Comparison of ENCODE assay signal across 27 cellular contexts in the genomic region with DNA sequence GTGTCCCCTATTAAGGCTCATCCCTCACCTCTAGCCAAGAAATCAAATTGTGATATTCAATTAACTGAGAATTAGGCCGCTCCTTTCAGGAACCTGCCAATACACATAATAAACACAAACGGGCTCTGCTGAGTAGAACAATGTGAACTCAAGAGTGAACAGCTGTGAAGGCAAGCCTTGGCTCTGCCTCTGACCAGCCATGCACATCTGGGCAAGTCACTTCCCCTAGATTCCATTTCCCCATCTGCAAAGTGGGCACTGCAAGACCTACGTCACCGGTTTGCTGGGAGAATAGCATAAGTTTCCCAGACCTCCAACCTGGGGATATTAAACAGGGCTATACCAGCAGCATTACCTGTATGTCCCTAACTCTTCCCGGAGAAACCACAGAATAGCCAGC.
DNase-seq lines count a peak whose midpoint lies in the region; ATAC-seq and TF ChIP-seq lines count a peak whose summit lies in the region.
"Had no signal": no experiment of that assay in that cellular context is flagged by ENCODE, and none has a peak within 500 bp of the region (broad histone marks: within the 10 kb centered on the region; RNA-seq: fewer than 3 reads in every experiment).

No MANE protein-coding gene starts in this region.

- H3K4me3 ChIP-seq in sigmoid colon = no peak overlapping the region
- H3K4me3 ChIP-seq: ascending aorta, dorsolateral prefrontal cortex, GM23248, heart right ventricle, SJSA1 had no signal

- CTCF ChIA-PET in activated B cell treated with CpG ODN at 0.5 μM for 24 hours (lab: Charles Lee) = no interaction called here

- intact Hi-C loops in activated B cell treated with CpG ODN at 0.5 μM for 24 hours (cut with micrococcal nuclease) (no loop called here), sigmoid colon (cut with DNase I) (no loop called here)

- no peak for TF ChIP-seq EP300 in sigmoid colon (IDR thresholded peaks at IDR 0.05)

- H3K27me3 ChIP-seq in sigmoid colon = no peaks in the 10 kb centered on the region
- H3K27me3 ChIP-seq: ascending aorta, heart right ventricle, SJSA1 had no signal

- H3K27me3 Mint-ChIP-seq in activated B cell treated with CpG ODN at 0.5 μM for 24 hours = peaks cover 6% of the 10 kb centered on the region
- H3K27me3 Mint-ChIP-seq in stimulated activated naive B cell treated with anti-CD40 and anti-IgM and Interleukin-4, amounts not matched to agents 10 μg/mL and 1 μg/mL and 100 μg/mL, for 72 hours = peaks cover 0 to 12% of the 10 kb centered on the region in 2 donors
- H3K27me3 Mint-ChIP-seq: activated CD4-positive, alpha-beta T cell treated with anti-CD3 and anti-CD28 coated beads, Interleukin-2, amount 10 ng/mL, durations not matched to agents 7 days and 5 days; progenitor cell of endocrine pancreas had no signal

- H3K9me3 Mint-ChIP-seq in activated B cell treated with CpG ODN at 0.5 μM for 24 hours = no peaks in the 10 kb centered on the region
- H3K9me3 Mint-ChIP-seq in stimulated activated naive B cell treated with anti-CD40 and anti-IgM and Interleukin-4, amounts not matched to agents 10 μg/mL and 1 μg/mL and 100 μg/mL, for 72 hours = peaks cover 0 to 4% of the 10 kb centered on the region in 2 donors
- H3K9me3 Mint-ChIP-seq: activated CD4-positive, alpha-beta T cell treated with anti-CD3 and anti-CD28 coated beads, Interleukin-2, amount 10 ng/mL, durations not matched to agents 7 days and 5 days; activated T-helper 17 cell treated with anti-CD3 and anti-CD28 coated beads, Interleukin-2, amount 50 U/mL, for 72 hours; CD4-positive, alpha-beta T cell; immature natural killer cell had no signal

- H3K27ac Mint-ChIP-seq in activated B cell treated with CpG ODN at 0.5 μM for 24 hours = no peak overlapping the region
- no peak overlapping the region for H3K27ac Mint-ChIP-seq in stimulated activated naive B cell treated with anti-CD40 and anti-IgM and Interleukin-4, amounts not matched to agents 10 μg/mL and 1 μg/mL and 100 μg/mL, for 72 hours
- H3K27ac Mint-ChIP-seq: activated CD4-positive, alpha-beta T cell treated with anti-CD3 and anti-CD28 coated beads, Interleukin-2, amount 10 ng/mL, durations not matched to agents 7 days and 5 days; activated naive CD4-positive, alpha-beta T cell treated with anti-CD3 and anti-CD28 coated beads, Interleukin-2, amount 50 U/mL, for 72 hours; activated T-helper 17 cell treated with anti-CD3 and anti-CD28 coated beads, Interleukin-2, amount 50 U/mL, for 72 hours; CD4-positive, alpha-beta T cell; immature natural killer cell; nephron progenitor cell; progenitor cell of endocrine pancreas had no signal

- WGBS in sigmoid colon, 2 donors = 69 to 77% methylated on average over 5 of the region's 5 CpGs

- no peaks in the 10 kb centered on the region for H3K36me3 Mint-ChIP-seq in activated B cell treated with CpG ODN at 0.5 μM for 24 hours (ENCODE audit: low read depth)
- H3K36me3 Mint-ChIP-seq in stimulated activated naive B cell treated with anti-CD40 and anti-IgM and Interleukin-4, amounts not matched to agents 10 μg/mL and 1 μg/mL and 100 μg/mL, for 72 hours = peaks cover 0 to 2% of the 10 kb centered on the region in 2 donors
- H3K36me3 Mint-ChIP-seq: activated naive CD4-positive, alpha-beta T cell treated with anti-CD3 and anti-CD28 coated beads, Interleukin-2, amount 50 U/mL, for 72 hours; immature natural killer cell had no signal

- peaks cover 27% of the 10 kb centered on the region for H3K4me1 Mint-ChIP-seq in activated B cell treated with CpG ODN at 0.5 μM for 24 hours
- H3K4me1 Mint-ChIP-seq in stimulated activated naive B cell treated with anti-CD40 and anti-IgM and Interleukin-4, amounts not matched to agents 10 μg/mL and 1 μg/mL and 100 μg/mL, for 72 hours = peaks cover 22 to 33% of the 10 kb centered on the region in 2 donors
- H3K4me1 Mint-ChIP-seq: activated CD4-positive, alpha-beta T cell treated with anti-CD3 and anti-CD28 coated beads, Interleukin-2, amount 10 ng/mL, durations not matched to agents 7 days and 5 days; activated T-helper 17 cell treated with anti-CD3 and anti-CD28 coated beads, Interleukin-2, amount 50 U/mL, for 72 hours; central memory CD8-positive, alpha-beta T cell; immature natural killer cell had no signal

- no peak for TF ChIP-seq CTCF in activated B cell treated with CpG ODN at 0.5 μM for 24 hours (IDR thresholded peaks at IDR 0.05)
- no peak for TF ChIP-seq CTCF in sigmoid colon (IDR thresholded peaks at IDR 0.05)

- peaks cover 0 to 23% (median 16%) of the 10 kb centered on the region in 4 donors for H3K4me1 ChIP-seq in sigmoid colon
- H3K4me1 ChIP-seq: ascending aorta had no signal

- no peaks in the 10 kb centered on the region for H3K36me3 ChIP-seq in sigmoid colon
- H3K36me3 ChIP-seq: ascending aorta, heart right ventricle, SJSA1 had no signal

- no peaks in the 10 kb centered on the region for H3K9me3 ChIP-seq in sigmoid colon
- H3K9me3 ChIP-seq: ascending aorta, heart right ventricle, SJSA1 had no signal

- POLR2A ChIA-PET in activated B cell treated with CpG ODN at 0.5 μM for 24 hours (lab: Charles Lee) = no interaction called here

- DNase-seq in activated B cell treated with CpG ODN at 0.5 μM for 24 hours (no peak), KBM-7 (no peak), sigmoid colon (no peak)
- no peak for DNase-seq in stimulated activated naive B cell treated with anti-CD40 and anti-IgM and Interleukin-4, amounts not matched to agents 10 μg/mL and 1 μg/mL and 100 μg/mL, for 72 hours
- no peak for DNase-seq in activated CD8-positive, alpha-beta memory T cell treated with anti-CD3 and anti-CD28 coated beads, Interleukin-2, amount 50 U/mL, for 4 hours
- DNase-seq: activated CD4-positive, alpha-beta T cell treated with anti-CD3 and anti-CD28 coated beads, Interleukin-2, amount 10 ng/mL, durations not matched to agents 7 days and 5 days; CD4-positive, alpha-beta T cell; DMS 273 treated with DMSO at 0.1 percent for 48 hours; dorsolateral prefrontal cortex; GM23248; heart right ventricle; immature natural killer cell; NCI-H1105; NCI-H2081; nephron progenitor cell; NK-92 treated with Interleukin-12 subunit alpha and Interleukin-12 subunit beta, amount 100 ng/mL, for 24 hours; T-helper 1 cell had no signal

- no peak overlapping the region for H3K4me3 Mint-ChIP-seq in activated B cell treated with CpG ODN at 0.5 μM for 24 hours
- H3K4me3 Mint-ChIP-seq in stimulated activated naive B cell treated with anti-CD40 and anti-IgM and Interleukin-4, amounts not matched to agents 10 μg/mL and 1 μg/mL and 100 μg/mL, for 72 hours = no peak overlapping the region
- H3K4me3 Mint-ChIP-seq: activated CD4-positive, alpha-beta T cell treated with anti-CD3 and anti-CD28 coated beads, Interleukin-2, amount 10 ng/mL, durations not matched to agents 7 days and 5 days; activated T-helper 17 cell treated with anti-CD3 and anti-CD28 coated beads, Interleukin-2, amount 50 U/mL, for 72 hours; CD4-positive, alpha-beta T cell; central memory CD8-positive, alpha-beta T cell; immature natural killer cell; nephron progenitor cell had no signal

- TF ChIP-seq POLR2A in sigmoid colon (IDR thresholded peaks at IDR 0.05) = no peak

- peak; percentile 30 for ATAC-seq in GM19395 (IDR thresholded peaks at IDR 0.05; ENCODE audit: unreplicated experiment)
- ATAC-seq in HG03432 (IDR thresholded peaks at IDR 0.05; ENCODE audit: unreplicated experiment) = peak; percentile 37
- ATAC-seq in activated B cell treated with CpG ODN at 0.5 μM for 24 hours (ENCODE audit: low read depth) = peak; percentile 54
- ATAC-seq in stimulated activated naive B cell treated with anti-CD40 and anti-IgM and Interleukin-4, amounts not matched to agents 10 μg/mL and 1 μg/mL and 100 μg/mL, for 72 hours (replicated peaks) = peak; percentile 44 to 48
- ATAC-seq: activated naive CD4-positive, alpha-beta T cell treated with anti-CD3 and anti-CD28 coated beads, Interleukin-2, amount 50 U/mL, for 72 hours; activated T-helper 17 cell treated with anti-CD3 and anti-CD28 coated beads, Interleukin-2, amount 50 U/mL, for 72 hours; left lobe of liver had no signal

- no peak overlapping the region for H3K27ac ChIP-seq in sigmoid colon
- H3K27ac ChIP-seq: ascending aorta, dorsolateral prefrontal cortex, GM23248, heart right ventricle, KMS-11, SJSA1 had no signal

- in situ Hi-C loops in KBM-7 (cut with MboI; ENCODE audit: low pct_unique_long_range_greater_than_20kb, low sequenced_read_pairs) = no loop called here
